In the genomic region with DNA sequence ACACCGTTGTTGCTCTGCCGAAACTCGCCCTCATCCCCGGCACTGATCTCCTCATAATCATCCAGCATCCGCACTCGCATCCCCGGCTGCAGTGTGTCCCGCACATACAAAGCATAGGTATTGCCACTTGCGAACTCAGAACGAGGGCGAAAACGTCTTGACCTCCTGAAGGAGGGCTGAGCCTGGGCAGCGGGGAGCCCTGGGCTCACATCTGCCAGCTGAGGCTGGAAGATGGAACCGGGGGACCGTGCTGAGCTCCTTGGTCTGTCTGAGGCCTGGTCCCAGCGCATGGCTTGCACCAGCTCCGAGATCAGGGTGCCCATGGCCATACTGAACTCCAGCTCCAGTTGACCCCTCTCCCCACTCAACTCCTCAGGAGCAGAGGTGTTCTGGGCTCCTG, we compare ENCODE assay signal across 1 cellular context.
TF ChIP-seq lines count a peak whose summit lies in the region.

No MANE protein-coding gene starts in this region.

TF ChIP-seq in GM12878, 131 proteins besides CTCF, POLR2A, EP300 and RAD21:
- TF ChIP-seq NBN (IDR thresholded peaks at IDR 0.05) = no peak
- TF ChIP-seq POLR2AphosphoS2 (IDR thresholded peaks at IDR 0.05; ENCODE audit: low read depth, low read length) = peak; percentile 37; the same call in 1 of the 2 replicates
